1 cellular context compared by ENCODE assay signal in genomic region chr19:19320362-19321142, GRCh38.
A peak's percentile ranks its signal among the peaks of the same experiment; 100 is the strongest.
TF ChIP-seq lines count a peak whose summit lies in the region.

A gene with protein sequence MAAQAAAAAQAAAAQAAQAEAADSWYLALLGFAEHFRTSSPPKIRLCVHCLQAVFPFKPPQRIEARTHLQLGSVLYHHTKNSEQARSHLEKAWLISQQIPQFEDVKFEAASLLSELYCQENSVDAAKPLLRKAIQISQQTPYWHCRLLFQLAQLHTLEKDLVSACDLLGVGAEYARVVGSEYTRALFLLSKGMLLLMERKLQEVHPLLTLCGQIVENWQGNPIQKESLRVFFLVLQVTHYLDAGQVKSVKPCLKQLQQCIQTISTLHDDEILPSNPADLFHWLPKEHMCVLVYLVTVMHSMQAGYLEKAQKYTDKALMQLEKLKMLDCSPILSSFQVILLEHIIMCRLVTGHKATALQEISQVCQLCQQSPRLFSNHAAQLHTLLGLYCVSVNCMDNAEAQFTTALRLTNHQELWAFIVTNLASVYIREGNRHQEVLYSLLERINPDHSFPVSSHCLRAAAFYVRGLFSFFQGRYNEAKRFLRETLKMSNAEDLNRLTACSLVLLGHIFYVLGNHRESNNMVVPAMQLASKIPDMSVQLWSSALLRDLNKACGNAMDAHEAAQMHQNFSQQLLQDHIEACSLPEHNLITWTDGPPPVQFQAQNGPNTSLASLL (plus strand): TSS chr19:19320829. CDS start chr19:19320860, 31 bp downstream.
SUGP1 (minus strand) TSS chr19:19320509; CDS start chr19:19320496, 13 bp downstream.

TF ChIP-seq in HCT116, 20 proteins besides CTCF, POLR2A, EP300 and RAD21 (continued from another document):
- TF ChIP-seq REST (IDR thresholded peaks at IDR 0.05; ENCODE audit: low read depth) (no peak), EZH2phosphoT487 (IDR thresholded peaks at IDR 0.05; ENCODE audit: borderline replicate concordance) (no peak), CEBPB (IDR thresholded peaks at IDR 0.05; ENCODE audit: low read depth) (no peak), SIN3A (IDR thresholded peaks at IDR 0.05; ENCODE audit: low read depth) (peak; percentile 36; the same call in 1 of the 2 replicates), ELF1 (IDR thresholded peaks at IDR 0.05; ENCODE audit: borderline replicate concordance, low read depth) (peak; percentile 91), SP1 (IDR thresholded peaks at IDR 0.05; ENCODE audit: low read depth) (peak; percentile 75), TCF7L2 (IDR thresholded peaks at IDR 0.05; ENCODE audit: borderline replicate concordance, extremely low read depth, insufficient read depth, insufficient read length) (peak; percentile 44)
- TF ChIP-seq, protein P1, sequence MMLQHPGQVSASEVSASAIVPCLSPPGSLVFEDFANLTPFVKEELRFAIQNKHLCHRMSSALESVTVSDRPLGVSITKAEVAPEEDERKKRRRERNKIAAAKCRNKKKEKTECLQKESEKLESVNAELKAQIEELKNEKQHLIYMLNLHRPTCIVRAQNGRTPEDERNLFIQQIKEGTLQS (IDR thresholded peaks at IDR 0.05) = no peak
